In the genomic region with DNA sequence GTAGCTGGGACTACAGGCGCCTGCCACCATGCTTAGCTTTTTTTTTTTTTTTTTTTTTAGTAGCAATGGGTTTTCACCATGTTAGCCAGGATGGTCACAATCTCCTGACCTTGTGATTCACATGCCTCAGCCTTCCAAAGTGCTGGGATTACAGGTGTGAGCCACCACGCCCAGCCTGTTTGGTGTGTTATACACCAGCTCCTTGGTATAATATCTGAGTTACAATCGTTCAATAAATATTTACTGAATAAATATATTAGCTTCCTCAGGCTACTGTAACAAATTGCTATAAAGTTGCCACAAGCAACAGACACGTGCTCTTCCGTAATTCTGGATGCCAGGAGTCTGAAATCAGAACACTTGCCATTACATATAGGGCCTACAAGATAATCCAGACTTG, we compare ENCODE assay signal across 9 cellular contexts. TPM values are rescaled to one million over a fixed set of nuclear protein-coding genes. Genes with fewer than 3 reads are reported as not detected.
"Had no signal": no experiment of that assay in that cellular context is flagged by ENCODE, and none has a peak within 500 bp of the region (broad histone marks: within the 10 kb centered on the region; RNA-seq: fewer than 3 reads in every experiment).

No MANE protein-coding gene starts in this region.

- H3K9me3 ChIP-seq: HAP-1 had no signal

- H3K27ac ChIP-seq: GM23248, HL-60 had no signal

- H3K4me3 ChIP-seq: GM23248, HAP-1 had no signal

- H3K4me1 ChIP-seq: HAP-1 had no signal

- H3K36me3 ChIP-seq: HAP-1 had no signal

- DNase-seq: GM23248, GOT3, H7, HFFc6 had no signal

- H3K9ac ChIP-seq: GM23248 had no signal

RNA-seq across cellular contexts. Expression of a gene that starts 13.6 kb away (rescaled TPM):
- total RNA-seq: H4, HFFc6, HT1080 had no signal
- polyA plus RNA-seq: IgD-negative memory B cell had no signal
